In genomic region chr5:68147659-68148058, GRCh38 we compare ENCODE assay signal across 20 cellular contexts.
DNase-seq lines count a peak whose midpoint lies in the region; ATAC-seq and FAIRE-seq lines count a peak whose summit lies in the region.
"Had no signal": no experiment of that assay in that cellular context is flagged by ENCODE, and none has a peak within 500 bp of the region (broad histone marks: within the 10 kb centered on the region; RNA-seq: fewer than 3 reads in every experiment).

No MANE protein-coding gene starts in this region.

- H3K9me3 Mint-ChIP-seq in activated naive CD8-positive, alpha-beta T cell treated with anti-CD3 and anti-CD28 coated beads, Interleukin-2, amount 50 U/mL, for 24 hours = peaks cover 14% of the 10 kb centered on the region
- peaks cover 2% of the 10 kb centered on the region for H3K9me3 Mint-ChIP-seq in activated naive CD8-positive, alpha-beta T cell treated with anti-CD3 and anti-CD28 coated beads for 36 hours
- H3K9me3 Mint-ChIP-seq: activated naive CD4-positive, alpha-beta T cell treated with anti-CD3 and anti-CD28 coated beads, Interleukin-2, amount 50 U/mL, for 24 hours had no signal

- no peak for FAIRE-seq in RCC 7860 (lab: Jason Lieb, UNC)
- FAIRE-seq: A204.1 had no signal

- H3K36me3 Mint-ChIP-seq in activated naive CD8-positive, alpha-beta T cell treated with anti-CD3 and anti-CD28 coated beads, Interleukin-2, amount 50 U/mL, for 24 hours (ENCODE audit: low read depth) = peaks cover 2% of the 10 kb centered on the region
- H3K36me3 Mint-ChIP-seq in activated naive CD8-positive, alpha-beta T cell treated with anti-CD3 and anti-CD28 coated beads for 36 hours = peaks cover 2% of the 10 kb centered on the region
- H3K36me3 Mint-ChIP-seq: activated naive CD4-positive, alpha-beta T cell treated with anti-CD3 and anti-CD28 coated beads, Interleukin-2, amount 50 U/mL, for 24 hours; memory B cell had no signal

- DNase-seq in activated naive CD8-positive, alpha-beta T cell treated with anti-CD3 and anti-CD28 coated beads, Interleukin-2, amount 50 U/mL, for 24 hours = no peak
- no peak for DNase-seq in activated naive CD8-positive, alpha-beta T cell treated with anti-CD3 and anti-CD28 coated beads for 36 hours
- DNase-seq in RCC 7860 (ENCODE audit: low spot score) = peak; percentile 7
- DNase-seq in NCI-H1417 (lab: John Stamatoyannopoulos, UW) = no peak
- no peak for DNase-seq in NCI-H510A (lab: John Stamatoyannopoulos, UW)
- no peak for DNase-seq in activated gamma-delta T cell treated with Interleukin-2 at 50 U/mL for 16 hours
- DNase-seq in cerebellar nuclear complex (lab: John Stamatoyannopoulos, UW) = no peak
- DNase-seq: effector memory CD4-positive, alpha-beta T cell; KG1; MV-4-11; NCI-H187; NCI-H226; occipital lobe; substantia nigra; T-helper 17 cell had no signal

- ATAC-seq in activated naive CD8-positive, alpha-beta T cell treated with anti-CD3 and anti-CD28 coated beads, Interleukin-2, amount 50 U/mL, for 24 hours = peak; percentile 71
- peak; percentile 10 for ATAC-seq in HG02852 (IDR thresholded peaks at IDR 0.05; ENCODE audit: unreplicated experiment)
- ATAC-seq: esophagus mucosa, T-helper 17 cell had no signal

- peaks cover 20% of the 10 kb centered on the region for H3K4me1 Mint-ChIP-seq in activated naive CD8-positive, alpha-beta T cell treated with anti-CD3 and anti-CD28 coated beads, Interleukin-2, amount 50 U/mL, for 24 hours
- peaks cover 7% of the 10 kb centered on the region for H3K4me1 Mint-ChIP-seq in activated naive CD8-positive, alpha-beta T cell treated with anti-CD3 and anti-CD28 coated beads for 36 hours

- H3K27me3 Mint-ChIP-seq in activated naive CD8-positive, alpha-beta T cell treated with anti-CD3 and anti-CD28 coated beads, Interleukin-2, amount 50 U/mL, for 24 hours = no peaks in the 10 kb centered on the region
- H3K27me3 Mint-ChIP-seq in activated naive CD8-positive, alpha-beta T cell treated with anti-CD3 and anti-CD28 coated beads for 36 hours = no peaks in the 10 kb centered on the region
- H3K27me3 Mint-ChIP-seq: activated naive CD4-positive, alpha-beta T cell treated with anti-CD3 and anti-CD28 coated beads, Interleukin-2, amount 50 U/mL, for 24 hours; memory B cell; T-helper 17 cell had no signal

- peak overlapping the region; percentile 18 for H3K4me3 Mint-ChIP-seq in activated naive CD8-positive, alpha-beta T cell treated with anti-CD3 and anti-CD28 coated beads, Interleukin-2, amount 50 U/mL, for 24 hours
- no peak overlapping the region for H3K4me3 Mint-ChIP-seq in activated naive CD8-positive, alpha-beta T cell treated with anti-CD3 and anti-CD28 coated beads for 36 hours
- H3K4me3 Mint-ChIP-seq: activated naive CD4-positive, alpha-beta T cell treated with anti-CD3 and anti-CD28 coated beads, Interleukin-2, amount 50 U/mL, for 24 hours; T-helper 17 cell had no signal

- peak overlapping the region; percentile 41 for H3K27ac Mint-ChIP-seq in activated naive CD8-positive, alpha-beta T cell treated with anti-CD3 and anti-CD28 coated beads, Interleukin-2, amount 50 U/mL, for 24 hours
- H3K27ac Mint-ChIP-seq in activated naive CD8-positive, alpha-beta T cell treated with anti-CD3 and anti-CD28 coated beads for 36 hours = no peak overlapping the region
- H3K27ac Mint-ChIP-seq: activated naive CD4-positive, alpha-beta T cell treated with anti-CD3 and anti-CD28 coated beads, Interleukin-2, amount 50 U/mL, for 24 hours; memory B cell; T-helper 17 cell had no signal
